In the genomic region with DNA sequence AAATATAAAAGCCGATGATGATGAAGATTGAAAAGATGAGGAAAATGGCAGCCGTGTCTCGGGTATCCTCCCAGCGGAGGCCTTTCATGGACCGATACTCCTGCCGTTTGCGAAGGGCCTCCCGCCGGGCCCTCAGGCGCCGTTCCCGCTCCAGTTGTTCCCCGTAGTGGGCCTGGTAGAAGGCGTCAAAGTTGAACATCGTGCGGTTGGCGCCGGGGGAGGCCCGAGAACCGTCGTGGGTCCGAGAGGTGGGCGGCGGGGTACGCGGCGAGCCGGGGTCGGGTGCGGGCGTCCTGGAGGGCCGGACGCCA, we compare ENCODE assay signal across 8 cellular contexts. TPM values are rescaled to one million over a fixed set of nuclear protein-coding genes. Genes with fewer than 3 reads are reported as not detected.
A peak's percentile ranks its signal among the peaks of the same experiment; 100 is the strongest.
DNase-seq lines count a peak whose midpoint lies in the region; ATAC-seq and TF ChIP-seq lines count a peak whose summit lies in the region.

No MANE protein-coding gene starts in this region.

- peak overlapping the region; percentile 94 for H3K27ac Mint-ChIP-seq in GM23338
- no peak overlapping the region for H3K27ac Mint-ChIP-seq in activated naive CD8-positive, alpha-beta T cell

- peaks cover 32% of the 10 kb centered on the region for H3K36me3 Mint-ChIP-seq in GM23338 (ENCODE audit: low read depth)
- H3K36me3 Mint-ChIP-seq in activated naive CD8-positive, alpha-beta T cell: peaks cover 11% of the 10 kb centered on the region

- BruUV-seq in A673 (replicated peaks; lab: Mats Ljungman, UMichigan): no TSS peak

- no peaks in the 10 kb centered on the region for H3F3A ChIP-seq in GM23338 (replicated peaks; ENCODE audit: low read depth)

- peaks cover 77% of the 10 kb centered on the region for H3K79me2 ChIP-seq in GM23338 (replicated peaks; ENCODE audit: insufficient read depth)

- ATAC-seq in GM23338 (peak; percentile 21; the same call in 2 of the 3 replicates), HG03196 (IDR thresholded peaks at IDR 0.05; ENCODE audit: unreplicated experiment) (no peak)

- H3K27me3 ChIP-seq in A673 (replicated peaks; ENCODE audit: insufficient read depth, low read depth, low read length, poor library complexity) (no peaks in the 10 kb centered on the region), GM23338 (ENCODE audit: insufficient read depth) (no peaks in the 10 kb centered on the region), kidney epithelial cell (ENCODE audit: control insufficient read depth, insufficient read depth, low read length) (no peaks in the 10 kb centered on the region), testis (no peaks in the 10 kb centered on the region)

- H3K4me3 Mint-ChIP-seq in GM23338: peak overlapping the region; percentile 95
- peak overlapping the region; percentile 100 for H3K4me3 Mint-ChIP-seq in activated naive CD8-positive, alpha-beta T cell

- peak overlapping the region; percentile 88; the same call in 1 of the 2 replicates for H2AFZ ChIP-seq in GM23338

- H3K4me3 ChIP-seq in A673 (ENCODE audit: low read depth, low read length, poor library complexity, severe bottlenecking): peak overlapping the region; percentile 72
- peak overlapping the region; percentile 100 for H3K4me3 ChIP-seq in GM23338
- H3K4me3 ChIP-seq in kidney epithelial cell (ENCODE audit: low read depth, low read length): peak overlapping the region; percentile 74
- H3K4me3 ChIP-seq in testis: peak overlapping the region; percentile 89 to 91

- H3K9me3 ChIP-seq in A673 (ENCODE audit: low read depth, low read length, poor library complexity, severe bottlenecking): no peaks in the 10 kb centered on the region
- no peaks in the 10 kb centered on the region for H3K9me3 ChIP-seq in testis

- DNase-seq in A673 (ENCODE audit: low spot score) (no peak), GM23338 (ENCODE audit: low spot score) (no peak), kidney epithelial cell (ENCODE audit: low read depth) (no peak), testis (no peak), NCI-H2171 (lab: John Stamatoyannopoulos, UW) (no peak)
- no peak for DNase-seq in activated effector memory CD4-positive, alpha-beta T cell treated with Interleukin-2 at 50 U/mL for 16 hours

- intact Hi-C loops in A673 (cut with micrococcal nuclease; ENCODE audit: unreplicated experiment): loop anchor here (1.0 kb wide), 1 partner anchor 37 kb away; a partner anchor contains a TSS
- intact Hi-C loops in testis (cut with DNase I; ENCODE audit: low total_unique reads): no loop called here

- POLR2A ChIA-PET in A673 (lab: Charles Lee; ENCODE audit: low non-redundant PET): no interaction called here

- WGBS in testis, 2 donors: 0 to 2% methylated on average over 13 to 30 of the region's 33 CpGs

- H3K36me3 ChIP-seq in A673 (ENCODE audit: insufficient read depth, low read length, poor library complexity, severe bottlenecking) (peaks cover 18% of the 10 kb centered on the region), GM23338 (ENCODE audit: insufficient read depth) (peaks cover 9% of the 10 kb centered on the region), kidney epithelial cell (ENCODE audit: control insufficient read depth, insufficient read depth, low read length) (no peaks in the 10 kb centered on the region), testis (ENCODE audit: low read depth, missing control alignments) (no peaks in the 10 kb centered on the region)

- peaks cover 14% of the 10 kb centered on the region for H4K20me1 ChIP-seq in GM23338 (replicated peaks; ENCODE audit: insufficient read depth)

- CTCF ChIA-PET in A673 (lab: Charles Lee): no interaction called here

- peak overlapping the region; percentile 92 for H3K4me2 ChIP-seq in GM23338

- TF ChIP-seq CTCF in A673 (conservative IDR thresholded peaks at IDR 0.05; ENCODE audit: low read depth, low read length): no peak
- no peak for TF ChIP-seq CTCF in GM23338 (conservative IDR thresholded peaks at IDR 0.05; ENCODE audit: low read depth in 2 of 2)
- TF ChIP-seq CTCF in kidney epithelial cell (IDR thresholded peaks at IDR 0.05; ENCODE audit: insufficient read depth, low read length, poor library complexity, severe bottlenecking): no peak
- no peak for TF ChIP-seq CTCF in testis (IDR thresholded peaks at IDR 0.05)

- H3K4me1 ChIP-seq in A673 (ENCODE audit: insufficient read depth, low read length, poor library complexity, severe bottlenecking): peaks cover 16% of the 10 kb centered on the region
- H3K4me1 ChIP-seq in GM23338 (ENCODE audit: insufficient read depth): peaks cover 9% of the 10 kb centered on the region
- H3K4me1 ChIP-seq in testis: peaks cover 44% of the 10 kb centered on the region

- H3K27me3 Mint-ChIP-seq in GM23338 (ENCODE audit: insufficient read depth, low read depth, poor library complexity): peaks cover 13% of the 10 kb centered on the region
- H3K27me3 Mint-ChIP-seq in activated naive CD8-positive, alpha-beta T cell: no peaks in the 10 kb centered on the region

- TF ChIP-seq POLR2A in testis (IDR thresholded peaks at IDR 0.05): no peak

- no peaks in the 10 kb centered on the region for H3K9me2 ChIP-seq in GM23338 (ENCODE audit: insufficient read depth)

- H3K27ac ChIP-seq in A673 (ENCODE audit: low read depth, low read length, poor library complexity, severe bottlenecking) (peak overlapping the region; percentile 88), GM23338 (ENCODE audit: low read depth) (no peak overlapping the region), testis (peak overlapping the region; percentile 70 to 83)

- H3K4me1 Mint-ChIP-seq in GM23338: peaks cover 17% of the 10 kb centered on the region
- H3K4me1 Mint-ChIP-seq in activated naive CD8-positive, alpha-beta T cell (ENCODE audit: low read depth): peaks cover 35% of the 10 kb centered on the region

- H3K9me3 Mint-ChIP-seq in GM23338: no peaks in the 10 kb centered on the region; the same call in 2 of the 3 replicates
- no peaks in the 10 kb centered on the region for H3K9me3 Mint-ChIP-seq in activated naive CD8-positive, alpha-beta T cell (ENCODE audit: low read depth)

TF ChIP-seq in GM23338, 12 proteins besides CTCF, POLR2A, EP300 and RAD21 (continues in another document):
- TF ChIP-seq NANOG (IDR thresholded peaks at IDR 0.05; ENCODE audit: borderline replicate concordance) (no peak), POLR2AphosphoS5 (IDR thresholded peaks at IDR 0.05; ENCODE audit: low read depth) (no peak)

RNA-seq across cellular contexts. Expression of a gene that starts 0.6 kb away (rescaled TPM):
- total RNA-seq in A673 (2021) (11.1 and 11.8 TPM in 2 replicates), kidney epithelial cell (4.4 and 5.1 TPM in 2 replicates), testis (10 to 100 TPM; 19.7 to 25.0 TPM)
- 1.3 and 2.8 TPM in 2 replicates for total RNA-seq in GM23338 (2014; rRNA removed; shearing (Covaris generic))
- polyA plus RNA-seq in GM23338 (2016; fragmentation: Nextera tagmentation; extraction: Ambion mirVana) (5.2 and 5.6 TPM in 2 replicates), testis (ENCODE audit: insufficient read depth, low read depth, low replicate concordance) (27.7 TPM)

RNA-seq across cellular contexts. Expression of a gene that starts 0.7 kb away (rescaled TPM):
- total RNA-seq in A673 (2021) (133 and 138 TPM in 2 replicates), kidney epithelial cell (47.9 and 69.1 TPM in 2 replicates), testis (100 to 1,000 TPM; 241 to 252 TPM)
- total RNA-seq in GM23338 (2014; rRNA removed; shearing (Covaris generic)): 57.2 and 62.1 TPM in 2 replicates
- polyA plus RNA-seq in GM23338 (2016; fragmentation: Nextera tagmentation; extraction: Ambion mirVana) (117 and 129 TPM in 2 replicates), testis (ENCODE audit: insufficient read depth, low read depth, low replicate concordance) (231 TPM)

RNA-seq across cellular contexts. Expression of a gene that starts 15.1 kb away (rescaled TPM):
- 8.7 and 10.1 TPM in 2 replicates for total RNA-seq in A673 (2021)
- 5.6 and 7.0 TPM in 2 replicates for total RNA-seq in GM23338 (2014; rRNA removed; shearing (Covaris generic))
- polyA plus RNA-seq in GM23338 (2016; fragmentation: Nextera tagmentation; extraction: Ambion mirVana): 1.8 and 2.2 TPM in 2 replicates
- 9.0 and 12.2 TPM in 2 replicates for total RNA-seq in kidney epithelial cell
- 10 to 100 TPM; 15.0 to 24.8 TPM for total RNA-seq in testis
- 10.3 TPM for polyA plus RNA-seq in testis (ENCODE audit: insufficient read depth, low read depth, low replicate concordance)

RNA-seq across cellular contexts. Expression of a gene that starts 36.8 kb away (rescaled TPM):
- total RNA-seq in A673 (2021) (37.8 and 47.1 TPM in 2 replicates), kidney epithelial cell (25.9 and 29.0 TPM in 2 replicates), testis (10 to 100 TPM; 24.7 to 28.2 TPM)
- total RNA-seq in GM23338 (2014; rRNA removed; shearing (Covaris generic)): 9.4 and 19.8 TPM in 2 replicates
- polyA plus RNA-seq in GM23338 (2016; fragmentation: Nextera tagmentation; extraction: Ambion mirVana) (9.1 and 11.7 TPM in 2 replicates), testis (ENCODE audit: insufficient read depth, low read depth, low replicate concordance) (13.2 TPM)

RNA-seq across cellular contexts. Expression of a gene that starts 55.9 kb away (rescaled TPM):
- total RNA-seq in A673 (2021) (20.7 and 22.9 TPM in 2 replicates), kidney epithelial cell (61.3 and 62.2 TPM in 2 replicates), testis (10 to 100 TPM; 29.0 to 33.1 TPM)
- 16.3 and 24.6 TPM in 2 replicates for total RNA-seq in GM23338 (2014; rRNA removed; shearing (Covaris generic))
- polyA plus RNA-seq in GM23338 (2016; fragmentation: Nextera tagmentation; extraction: Ambion mirVana) (18.0 and 18.7 TPM in 2 replicates), testis (ENCODE audit: insufficient read depth, low read depth, low replicate concordance) (21.6 TPM)
